Comparison of ENCODE assay signal across 9 cellular contexts in the genomic region with DNA sequence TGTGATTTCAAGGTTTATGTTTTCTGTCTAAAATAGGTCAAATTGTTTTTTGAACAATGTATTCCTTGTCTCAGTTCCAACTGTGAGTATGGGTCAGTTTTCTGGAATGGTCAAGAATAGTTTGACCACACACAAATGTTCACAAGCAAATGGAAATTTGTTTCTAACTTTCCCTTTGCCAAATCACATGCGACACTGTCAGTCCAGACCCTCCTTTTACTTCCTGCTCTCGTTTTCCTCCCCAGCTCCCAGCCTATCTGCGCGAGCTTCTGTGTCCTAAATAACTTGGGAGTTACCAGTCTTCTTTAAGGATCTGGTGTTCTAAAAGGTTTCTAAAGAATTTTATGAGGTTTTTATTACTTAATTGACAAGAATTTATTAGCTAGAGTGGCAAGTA.
DNase-seq lines count a peak whose midpoint lies in the region; ATAC-seq, FAIRE-seq and TF ChIP-seq lines count a peak whose summit lies in the region.
"Had no signal": no experiment of that assay in that cellular context is flagged by ENCODE, and none has a peak within 500 bp of the region (broad histone marks: within the 10 kb centered on the region; RNA-seq: fewer than 3 reads in every experiment).

No MANE protein-coding gene starts in this region.

- peak overlapping the region in 2 of 4 donors; percentile 3 to 17 for H3K4me3 ChIP-seq in pancreas

- no peaks in the 10 kb centered on the region for H3K9me3 ChIP-seq in pancreas

- no peak overlapping the region for H3K27ac Mint-ChIP-seq in progenitor cell of endocrine pancreas

- DNase-seq in AG08396 (ENCODE audit: low spot score) (peak; percentile 49), RPMI7951 (ENCODE audit: low read depth) (peak; percentile 78), foreskin keratinocyte (peak in 1 of 2 donors; percentile 12), pancreas (no peak), NCI-H1417 (lab: John Stamatoyannopoulos, UW) (no peak), progenitor cell of endocrine pancreas (ENCODE audit: low spot score, unreplicated experiment) (no peak)

- peak overlapping the region; percentile 68 for H3K27ac ChIP-seq in foreskin keratinocyte
- peak overlapping the region in 3 of 4 donors; percentile 34 to 49 (median 48) for H3K27ac ChIP-seq in pancreas
- H3K27ac ChIP-seq: C4-2B had no signal

- no peaks in the 10 kb centered on the region for H3K4me1 Mint-ChIP-seq in progenitor cell of endocrine pancreas (ENCODE audit: low read depth)

- WGBS in pancreas, 2 donors: 34 to 37% methylated on average over 4 of the region's 4 CpGs

- TF ChIP-seq CTCF in foreskin keratinocyte (conservative IDR thresholded peaks at IDR 0.05) (no peak), pancreas (IDR thresholded peaks at IDR 0.05) (no peak), progenitor cell of endocrine pancreas (IDR thresholded peaks at IDR 0.05; ENCODE audit: unreplicated experiment) (no peak)

- no peak for ATAC-seq in foreskin keratinocyte
- peak; percentile 35 to 82 (median 74) for ATAC-seq in pancreas
- ATAC-seq in HG02981 (IDR thresholded peaks at IDR 0.05; ENCODE audit: unreplicated experiment): no peak
- ATAC-seq in GM21619 (IDR thresholded peaks at IDR 0.05; ENCODE audit: unreplicated experiment): no peak

- H3K9me3 Mint-ChIP-seq in progenitor cell of endocrine pancreas (ENCODE audit: low read depth): no peaks in the 10 kb centered on the region

- H3K27me3 ChIP-seq in foreskin keratinocyte (no peaks in the 10 kb centered on the region), pancreas (no peaks in the 10 kb centered on the region)

- intact Hi-C loops in pancreas (cut with DNase I): no loop called here

- H3K36me3 Mint-ChIP-seq in progenitor cell of endocrine pancreas (ENCODE audit: insufficient read depth): no peaks in the 10 kb centered on the region

- FAIRE-seq in pancreas (lab: Jason Lieb, UNC): no peak

- peaks cover 3% of the 10 kb centered on the region for H3K27me3 Mint-ChIP-seq in progenitor cell of endocrine pancreas

- H3K4me1 ChIP-seq in foreskin keratinocyte: no peaks in the 10 kb centered on the region
- H3K4me1 ChIP-seq in pancreas: no peaks in the 10 kb centered on the region

- H3K4me3 Mint-ChIP-seq in progenitor cell of endocrine pancreas (ENCODE audit: low read depth): no peak overlapping the region

- no peaks in the 10 kb centered on the region for H3K36me3 ChIP-seq in pancreas

Comparison
In these comparisons a context has a peak if more than half of its experiments do, and no peak if none do; other contexts are left out.
1. DNase-seq: peak in AG08396 (single experiment) and RPMI7951 (single experiment); none in pancreas (0 of 6), NCI-H1417 (0 of 3) and progenitor cell of endocrine pancreas (single experiment).
2. ATAC-seq: peak in pancreas (4 of 4); none in foreskin keratinocyte (single experiment), HG02981 (single experiment) and GM21619 (single experiment).